Comparison of ENCODE assay signal across 10 cellular contexts in genomic region chr7:2572101-2572842, GRCh38. TPM values are rescaled to one million over a fixed set of nuclear protein-coding genes. Genes with fewer than 3 reads are reported as not detected.
DNase-seq lines count a peak whose midpoint lies in the region; ATAC-seq and TF ChIP-seq lines count a peak whose summit lies in the region.
"Had no signal": no experiment of that assay in that cellular context is flagged by ENCODE, and none has a peak within 500 bp of the region (broad histone marks: within the 10 kb centered on the region; RNA-seq: fewer than 3 reads in every experiment).

No MANE protein-coding gene starts in this region.

- peaks cover 16% of the 10 kb centered on the region for H3K4me1 Mint-ChIP-seq in chondrocyte (ENCODE audit: low read depth)

- no peak for ATAC-seq in GM18505 (IDR thresholded peaks at IDR 0.05; ENCODE audit: unreplicated experiment)
- ATAC-seq: WTC11 had no signal

- peaks cover 6% of the 10 kb centered on the region for H3K79me2 ChIP-seq in osteoblast (ENCODE audit: insufficient read depth, low read length)

- CTCF ChIA-PET in HEK293T (lab: Yijun Ruan, JAX) = interaction anchor here (0.8 kb wide), 1 partner anchor 17 kb away, joined by 3 read pairs; no protein-coding TSS in a partner anchor

- peaks cover 15% of the 10 kb centered on the region for H3K4me1 ChIP-seq in osteoblast (ENCODE audit: insufficient read depth, low read length)

- H3K36me3 ChIP-seq in osteoblast (ENCODE audit: insufficient read depth, low read length) = peaks cover 16% of the 10 kb centered on the region

- H4K20me1 ChIP-seq in osteoblast (ENCODE audit: insufficient read depth, low read length) = peaks cover 17% of the 10 kb centered on the region

- no peaks in the 10 kb centered on the region for H3K9me3 Mint-ChIP-seq in chondrocyte (ENCODE audit: low read depth)
- H3K9me3 Mint-ChIP-seq: WTC11 had no signal

- no peaks in the 10 kb centered on the region for H3K9me3 ChIP-seq in osteoblast (ENCODE audit: low read depth, low read length)

- TF ChIP-seq CTCF in chondrocyte (IDR thresholded peaks at IDR 0.05) (no peak), osteoblast (IDR thresholded peaks at IDR 0.05; ENCODE audit: extremely low read depth, low read depth, low read length) (no peak)

- peaks cover 20% of the 10 kb centered on the region for H3K36me3 Mint-ChIP-seq in chondrocyte (ENCODE audit: low read depth)
- H3K36me3 Mint-ChIP-seq: WTC11 had no signal

- no peak overlapping the region for H3K4me3 Mint-ChIP-seq in chondrocyte (ENCODE audit: unreplicated experiment)
- H3K4me3 Mint-ChIP-seq: WTC11 had no signal

- no peak overlapping the region for H3K4me2 ChIP-seq in osteoblast (ENCODE audit: insufficient read depth, low read length)

- H3K27ac Mint-ChIP-seq in chondrocyte (ENCODE audit: unreplicated experiment) = peak overlapping the region; percentile 12

- DNase-seq in EL = peak; percentile 42
- peak; percentile 76 for DNase-seq in M059J (ENCODE audit: low read depth)
- no peak for DNase-seq in chondrocyte (ENCODE audit: low spot score)
- DNase-seq in osteoblast (ENCODE audit: insufficient read length, low spot score, missing footprints) = peak; percentile 93
- DNase-seq in HEK293T (ENCODE audit: extremely low spot score) = no peak
- no peak for DNase-seq in NCI-H2029 (lab: John Stamatoyannopoulos, UW)
- DNase-seq: NCI-H2171 had no signal

- no peaks in the 10 kb centered on the region for H3K27me3 Mint-ChIP-seq in chondrocyte (ENCODE audit: low read depth)

- TF ChIP-seq POLR2A in GM18505 (IDR thresholded peaks at IDR 0.05; ENCODE audit: borderline replicate concordance, extremely low read depth, insufficient read depth, insufficient read length) = no peak

- H3K4me3 ChIP-seq in osteoblast (ENCODE audit: insufficient read depth, low read length) = no peak overlapping the region

- POLR2A ChIA-PET in HEK293T (lab: Yijun Ruan, JAX) = no interaction called here

- no peak overlapping the region for H2AFZ ChIP-seq in osteoblast (ENCODE audit: low read length)

- H3K27ac ChIP-seq in osteoblast (ENCODE audit: low read depth, low read length) = peak overlapping the region; percentile 69
- H3K27ac ChIP-seq: epithelial cell of prostate had no signal

- H3K27me3 ChIP-seq in osteoblast (ENCODE audit: insufficient read depth, low read length) = no peaks in the 10 kb centered on the region

TF ChIP-seq in HEK293T, 16 proteins besides CTCF, POLR2A, EP300 and RAD21:
- TF ChIP-seq TARDBP (IDR thresholded peaks at IDR 0.05) (no peak), SUZ12 (IDR thresholded peaks at IDR 0.05) (no peak), SP1 (IDR thresholded peaks at IDR 0.05) (no peak), PKNOX1 (IDR thresholded peaks at IDR 0.05) (no peak), ARNT (IDR thresholded peaks at IDR 0.05) (no peak), L3MBTL2 (conservative IDR thresholded peaks at IDR 0.05) (no peak), FOXA1 (IDR thresholded peaks at IDR 0.05) (no peak), ZNF384 (IDR thresholded peaks at IDR 0.05) (no peak), FOXM1 (IDR thresholded peaks at IDR 0.05; ENCODE audit: borderline replicate concordance) (no peak), FOXK2 (IDR thresholded peaks at IDR 0.05) (no peak), CTBP1 (IDR thresholded peaks at IDR 0.05; ENCODE audit: borderline replicate concordance) (no peak)

RNA-seq across cellular contexts. Expression of gene IQCE, which starts 13.5 kb away (rescaled TPM):
- total RNA-seq in M059J (2014; rRNA removed; shearing (Covaris generic)) = 7.9 and 11.2 TPM in 2 replicates
- 9.3 to 20.2 TPM (median 10.0 TPM) in 3 replicates for total RNA-seq in chondrocyte
- total RNA-seq in osteoblast = 15.3 and 18.8 TPM in 2 replicates

RNA-seq across cellular contexts. Expression of gene BRAT1, which starts 16.9 kb away (rescaled TPM):
- 18.8 and 39.0 TPM in 2 replicates for total RNA-seq in M059J (2014; rRNA removed; shearing (Covaris generic))
- total RNA-seq in chondrocyte (19.6 to 30.6 TPM (median 21.0 TPM) in 3 replicates), osteoblast (23.9 and 28.2 TPM in 2 replicates)

RNA-seq across cellular contexts. Expression of gene LFNG, which starts 52.7 kb away (rescaled TPM):
- 4.9 and 11.9 TPM in 2 replicates for total RNA-seq in M059J (2014; rRNA removed; shearing (Covaris generic))
- total RNA-seq in chondrocyte (36.7 to 39.9 TPM (median 39.9 TPM) in 3 replicates), osteoblast (16.2 and 21.0 TPM in 2 replicates)

RNA-seq across cellular contexts. Expression of gene TTYH3, which starts 59.5 kb away (rescaled TPM):
- 18.9 and 38.9 TPM in 2 replicates for total RNA-seq in M059J (2014; rRNA removed; shearing (Covaris generic))
- total RNA-seq in chondrocyte (196 to 209 TPM (median 198 TPM) in 3 replicates), osteoblast (28.3 and 29.0 TPM in 2 replicates)

Comparison
In these comparisons a context has a peak if more than half of its experiments do, and no peak if none do; other contexts are left out.
1. DNase-seq: peak in EL (single experiment), M059J (single experiment) and osteoblast (single experiment); none in chondrocyte (single experiment), HEK293T (single experiment) and NCI-H2029 (single experiment).